9 cellular contexts compared by ENCODE assay signal in the genomic region with DNA sequence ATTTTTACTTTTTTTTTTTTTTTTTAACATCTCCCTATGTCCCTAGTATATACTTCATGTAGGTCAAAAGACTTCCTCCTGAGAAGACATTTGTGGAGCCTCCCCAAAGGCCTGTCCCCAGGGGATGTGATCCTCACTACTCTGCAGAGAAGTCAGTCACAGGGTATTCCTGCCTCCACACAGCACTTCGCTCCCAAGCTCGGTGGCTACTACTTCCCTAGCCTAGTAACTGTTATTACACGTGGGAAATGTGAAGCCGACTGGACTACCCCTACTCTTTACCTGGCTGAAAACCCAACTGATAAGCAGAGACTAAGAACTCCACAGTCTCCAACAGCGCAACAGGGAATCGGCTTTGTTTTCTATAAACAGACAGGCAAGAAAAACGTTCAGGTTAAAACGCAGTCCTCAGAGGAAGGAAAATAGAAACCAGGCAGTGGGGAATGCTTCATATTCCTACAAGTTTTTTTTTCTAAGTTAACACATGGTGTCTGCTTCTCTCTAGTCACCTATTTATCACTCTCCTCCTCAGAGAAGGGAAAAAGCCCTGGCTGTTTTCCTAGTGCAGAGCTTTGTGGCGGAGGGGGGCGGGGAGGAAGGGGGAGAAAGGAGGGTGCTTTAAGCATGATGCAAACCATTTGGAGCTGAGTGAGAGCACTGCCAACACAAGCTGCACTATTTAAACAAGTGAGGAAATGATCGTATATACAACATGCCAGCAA.
DNase-seq lines count a peak whose midpoint lies in the region; ATAC-seq and TF ChIP-seq lines count a peak whose summit lies in the region.
"Had no signal": no experiment of that assay in that cellular context is flagged by ENCODE, and none has a peak within 500 bp of the region (broad histone marks: within the 10 kb centered on the region; RNA-seq: fewer than 3 reads in every experiment).

No MANE protein-coding gene starts in this region.

- intact Hi-C loops in ascending aorta (cut with DNase I), result loop anchor here (1.0 to 5.0 kb wide), 2 partner anchors 43 to 65 kb away; no protein-coding TSS in a partner anchor

- no peaks in the 10 kb centered on the region for H3K9me3 ChIP-seq in ascending aorta

- no peaks in the 10 kb centered on the region for H3K27me3 ChIP-seq in ascending aorta

- H3K36me3 ChIP-seq in ascending aorta, result peaks cover 0 to 33% of the 10 kb centered on the region in 2 donors

- no peak overlapping the region for H3K4me3 Mint-ChIP-seq in effector memory CD8-positive, alpha-beta T cell
- H3K4me3 Mint-ChIP-seq: activated naive CD4-positive, alpha-beta T cell treated with anti-CD3 and anti-CD28 coated beads, Interleukin-2, amount 50 U/mL, for 24 hours had no signal

- H3K9me3 Mint-ChIP-seq in effector memory CD8-positive, alpha-beta T cell, result no peaks in the 10 kb centered on the region
- H3K9me3 Mint-ChIP-seq: activated naive CD4-positive, alpha-beta T cell treated with anti-CD3 and anti-CD28 coated beads, Interleukin-2, amount 50 U/mL, for 24 hours had no signal

- H3K36me3 Mint-ChIP-seq in effector memory CD8-positive, alpha-beta T cell (ENCODE audit: insufficient read depth), result peaks cover 29% of the 10 kb centered on the region

- H3K4me1 Mint-ChIP-seq in effector memory CD8-positive, alpha-beta T cell (ENCODE audit: low read depth in 2 of 2), result peaks cover 7 to 8% of the 10 kb centered on the region in 2 donors
- H3K4me1 Mint-ChIP-seq: activated naive CD4-positive, alpha-beta T cell treated with anti-CD3 and anti-CD28 coated beads, Interleukin-2, amount 50 U/mL, for 24 hours had no signal

- H3K4me3 ChIP-seq in ascending aorta (peak overlapping the region; percentile 26 to 40), skin epidermis (no peak overlapping the region)

- no peak overlapping the region for H3K27ac Mint-ChIP-seq in effector memory CD8-positive, alpha-beta T cell
- H3K27ac Mint-ChIP-seq: activated naive CD4-positive, alpha-beta T cell treated with anti-CD3 and anti-CD28 coated beads, Interleukin-2, amount 50 U/mL, for 24 hours had no signal

- H3K27ac ChIP-seq in ascending aorta, result peak overlapping the region; percentile 82 to 84
- peak overlapping the region in 20 of 21 experiments; percentile 2 to 82 (median 65) for H3K27ac ChIP-seq in skin epidermis

- no peak for TF ChIP-seq CTCF in ascending aorta (IDR thresholded peaks at IDR 0.05)

- no peak for ATAC-seq in effector memory CD8-positive, alpha-beta T cell (replicated peaks)
- ATAC-seq in GM21576 (IDR thresholded peaks at IDR 0.05; ENCODE audit: unreplicated experiment) (no peak), GM21447 (IDR thresholded peaks at IDR 0.05; ENCODE audit: unreplicated experiment) (no peak)

- DNase-seq in HK-2 (ENCODE audit: unreplicated experiment) (peak; percentile 59), ascending aorta (ENCODE audit: low spot score in 2 of 2) (peak; percentile 36 to 83), hippocampal formation (lab: John Stamatoyannopoulos, UW) (peak; percentile 47 to 49), SKM-1 treated with dmso at 0.1 percent for 144 hours (lab: John Stamatoyannopoulos, UW; ENCODE audit: unreplicated experiment) (no peak)
- no peak for DNase-seq in effector memory CD8-positive, alpha-beta T cell

- H3K4me1 ChIP-seq in ascending aorta, result peaks cover 23 to 48% of the 10 kb centered on the region in 2 donors

- H3K27me3 Mint-ChIP-seq in effector memory CD8-positive, alpha-beta T cell, result no peaks in the 10 kb centered on the region
- H3K27me3 Mint-ChIP-seq: activated naive CD4-positive, alpha-beta T cell treated with anti-CD3 and anti-CD28 coated beads, Interleukin-2, amount 50 U/mL, for 24 hours had no signal

Comparison
In these comparisons a context has a peak if more than half of its experiments do, and no peak if none do; other contexts are left out.
1. DNase-seq: peak in HK-2 (single experiment), ascending aorta (2 of 2) and hippocampal formation (2 of 2); none in effector memory CD8-positive, alpha-beta T cell (0 of 3) and SKM-1 treated with dmso at 0.1 percent for 144 hours (single experiment).
2. H3K4me3 ChIP-seq: peak in ascending aorta (2 of 2); none in skin epidermis (0 of 7).